Comparison of ENCODE assay signal across 19 cellular contexts in the genomic region with DNA sequence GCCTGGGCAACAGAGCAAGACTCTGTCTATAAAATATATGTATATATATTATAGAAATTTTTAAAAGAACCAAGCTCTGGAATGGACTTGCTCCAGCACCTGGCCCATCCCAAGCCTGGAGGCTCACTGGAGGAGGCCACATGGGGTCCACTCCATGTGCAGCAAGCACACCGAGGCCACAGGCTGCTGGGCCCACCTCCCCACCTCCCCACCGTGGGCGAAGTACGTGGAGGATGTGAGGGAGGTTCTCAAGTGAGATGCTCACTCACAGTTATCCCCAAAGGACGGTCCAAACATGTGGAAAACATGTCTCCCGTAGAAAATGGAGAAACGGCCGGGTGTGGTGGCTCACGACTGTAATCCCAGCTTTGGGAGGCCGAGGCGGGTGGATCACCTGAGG. TPM values are rescaled to one million over a fixed set of nuclear protein-coding genes. Genes with fewer than 3 reads are reported as not detected.
DNase-seq lines count a peak whose midpoint lies in the region; ATAC-seq and TF ChIP-seq lines count a peak whose summit lies in the region.
"Had no signal": no experiment of that assay in that cellular context is flagged by ENCODE, and none has a peak within 500 bp of the region (broad histone marks: within the 10 kb centered on the region; RNA-seq: fewer than 3 reads in every experiment).

No MANE protein-coding gene starts in this region.

- no peaks in the 10 kb centered on the region for H3K23me2 ChIP-seq in H9 (ENCODE audit: insufficient read length, low read depth, low read length, poor library complexity, severe bottlenecking)

- H2AFZ ChIP-seq in Loucy (ENCODE audit: low read length) (no peak overlapping the region), H9 (ENCODE audit: low read length) (no peak overlapping the region)
- H2AFZ ChIP-seq: PC-9 had no signal

- H2BK12ac ChIP-seq in H9 (ENCODE audit: insufficient read length, low read depth, low read length), result no peak overlapping the region

- no peak overlapping the region for H3K4ac ChIP-seq in H9 (ENCODE audit: low read depth, low read length)

- no peak overlapping the region; the same call in 1 of the 2 replicates for H3K14ac ChIP-seq in H9 (ENCODE audit: insufficient read depth, low read length)

- H3K9me3 Mint-ChIP-seq in CD14-positive monocyte, result peaks cover 0 to 4% (median 0%) of the 10 kb centered on the region in 7 donors
- peaks cover 35 to 40% of the 10 kb centered on the region in 2 experiments for H3K9me3 Mint-ChIP-seq in H9
- H3K9me3 Mint-ChIP-seq: activated T-cell treated with anti-CD3 and anti-CD28 coated beads, Interleukin-2, amount 50 U/mL, for 72 hours had no signal

- no peaks in the 10 kb centered on the region for H3K79me1 ChIP-seq in H9 (ENCODE audit: insufficient read depth, low read depth, low read length, poor library complexity, severe bottlenecking)

- H3K27ac Mint-ChIP-seq in CD14-positive monocyte (peak overlapping the region in 5 of 7 donors; percentile 30 to 94 (median 93)), H9 (no peak overlapping the region)
- H3K27ac Mint-ChIP-seq: mesothelial cell of epicardium had no signal

- no peak overlapping the region for H3K23ac ChIP-seq in H9 (ENCODE audit: insufficient read length, low read depth, low read length)

- peaks cover 5 to 17% (median 12%) of the 10 kb centered on the region in 3 donors for H3K27me3 Mint-ChIP-seq in CD14-positive monocyte (ENCODE audit: low read depth in 3 of 3)
- H3K27me3 Mint-ChIP-seq in H9 (ENCODE audit: low read depth), result peaks cover 13% of the 10 kb centered on the region
- H3K27me3 Mint-ChIP-seq: activated CD8-positive, alpha-beta T cell treated with anti-CD3 and anti-CD28 coated beads for 36 hours had no signal

- H3K4me1 ChIP-seq in Loucy (ENCODE audit: insufficient read depth, low read length, poor library complexity, severe bottlenecking) (peaks cover 45% of the 10 kb centered on the region), H9 (ENCODE audit: insufficient read depth, low read length) (peaks cover 5% of the 10 kb centered on the region; the same call in 1 of the 2 replicates), foreskin keratinocyte (peaks cover 4% of the 10 kb centered on the region)
- H3K4me1 ChIP-seq: HAP-1 had no signal

- H3K4me1 Mint-ChIP-seq in CD14-positive monocyte (peaks cover 29% of the 10 kb centered on the region), H9 (peaks cover 55 to 56% of the 10 kb centered on the region in 2 experiments)

- no peak overlapping the region for H2AK5ac ChIP-seq in H9 (ENCODE audit: insufficient read length, low read length)

- no peak overlapping the region for H2BK20ac ChIP-seq in H9 (ENCODE audit: low read depth, low read length, poor library complexity, severe bottlenecking)

- H3K9ac ChIP-seq in Loucy (ENCODE audit: low read depth, low read length, poor library complexity, severe bottlenecking) (peak overlapping the region; percentile 57), H9 (ENCODE audit: extremely low read depth, insufficient read length, low read length) (no peak overlapping the region)

- no peaks in the 10 kb centered on the region for H3K9me2 ChIP-seq in Loucy (replicated peaks; ENCODE audit: low read depth, low read length)

- ATAC-seq in HG03045 (IDR thresholded peaks at IDR 0.05; ENCODE audit: unreplicated experiment) (no peak), foreskin keratinocyte (no peak)

- H3T11ph ChIP-seq in H9 (ENCODE audit: low read length), result no peak overlapping the region

- H3K4me3 Mint-ChIP-seq in CD14-positive monocyte (no peak overlapping the region), H9 (no peak overlapping the region)
- H3K4me3 Mint-ChIP-seq: mesothelial cell of epicardium had no signal

- no peak overlapping the region for H3K4me2 ChIP-seq in Loucy (ENCODE audit: low read depth, low read length, poor library complexity, severe bottlenecking)
- H3K4me2 ChIP-seq in H9 (ENCODE audit: insufficient read depth, insufficient read length, low read length), result no peak overlapping the region
- H3K4me2 ChIP-seq: PC-9 had no signal

- DNase-seq in CD14-positive monocyte (ENCODE audit: low spot score) (no peak), islet precursor cell (peak; percentile 45), H9 (no peak), foreskin keratinocyte (no peak)
- no peak for DNase-seq in stimulated activated CD8-positive, alpha-beta memory T cell treated with anti-CD3 and anti-CD28 coated beads, Interleukin-4, amount 100 ng/mL, for 48 hours
- DNase-seq: dorsolateral prefrontal cortex, NCI-H1417 treated with DMSO at 0.1 percent for 48 hours, NCI-H2171 treated with DMSO at 0.1 percent for 48 hours had no signal

- no peak overlapping the region for H3K4me3 ChIP-seq in Loucy (ENCODE audit: low read length, poor library complexity, severe bottlenecking)
- H3K4me3 ChIP-seq in skin epidermis, result no peak overlapping the region
- H3K4me3 ChIP-seq: HAP-1, PC-9, suprapubic skin had no signal

- peaks cover 2 to 6% of the 10 kb centered on the region in 2 donors for H3K36me3 Mint-ChIP-seq in CD14-positive monocyte
- H3K36me3 Mint-ChIP-seq in H9 (ENCODE audit: insufficient read depth in 1 of 3, low read depth in 3 of 3), result peaks cover 27 to 35% (median 27%) of the 10 kb centered on the region in 3 experiments
- H3K36me3 Mint-ChIP-seq: mesothelial cell of epicardium had no signal

- no peak overlapping the region for H2BK120ac ChIP-seq in H9 (ENCODE audit: low read depth, low read length, poor library complexity, severe bottlenecking)

- H3K27ac ChIP-seq in skin epidermis, result peak overlapping the region in 11 of 21 experiments; percentile 30 to 62 (median 52)
- no peak overlapping the region for H3K27ac ChIP-seq in H9 (ENCODE audit: insufficient read length, low read depth, low read length)
- no peak overlapping the region for H3K27ac ChIP-seq in foreskin keratinocyte
- H3K27ac ChIP-seq: PC-9 had no signal

- no peaks in the 10 kb centered on the region for H3F3A ChIP-seq in Loucy (ENCODE audit: low read depth)

- H4K20me1 ChIP-seq in Loucy (ENCODE audit: insufficient read depth, low read length, poor library complexity, severe bottlenecking), result no peaks in the 10 kb centered on the region
- H4K20me1 ChIP-seq in H9 (ENCODE audit: control insufficient read depth, insufficient read depth, insufficient read length), result no peaks in the 10 kb centered on the region

- no peaks in the 10 kb centered on the region for H3K9me3 ChIP-seq in Loucy (ENCODE audit: insufficient read depth, low read depth, low read length)
- peaks cover 3% of the 10 kb centered on the region for H3K9me3 ChIP-seq in H9 (ENCODE audit: control insufficient read depth, low read depth, low read length)
- H3K9me3 ChIP-seq: esophagus muscularis mucosa, HAP-1, suprapubic skin had no signal

- no peak overlapping the region for H4K8ac ChIP-seq in H9 (replicated peaks; ENCODE audit: insufficient read length, low read depth, low read length)

- H3K79me2 ChIP-seq in Loucy (ENCODE audit: insufficient read depth, low read length), result no peaks in the 10 kb centered on the region
- no peaks in the 10 kb centered on the region for H3K79me2 ChIP-seq in H9 (ENCODE audit: insufficient read depth, low read length)

- no peak overlapping the region for H3K18ac ChIP-seq in H9 (ENCODE audit: insufficient read length, low read depth, low read length)

- no peak overlapping the region for H2BK15ac ChIP-seq in H9 (ENCODE audit: low read depth, low read length)

- TF ChIP-seq CTCF in CD14-positive monocyte (IDR thresholded peaks at IDR 0.05) (no peak), Loucy (conservative IDR thresholded peaks at IDR 0.05; ENCODE audit: low read length) (no peak), H9 (conservative IDR thresholded peaks at IDR 0.05) (no peak), foreskin keratinocyte (conservative IDR thresholded peaks at IDR 0.05) (no peak)

- no peak overlapping the region for H3K56ac ChIP-seq in H9 (ENCODE audit: insufficient read length, low read depth, low read length)

- intact Hi-C loops in CD14-positive monocyte (cut with micrococcal nuclease), result loop anchor here in 1 of 2 donors (10.0 kb wide), 1 partner anchor 60 kb away; no protein-coding TSS in a partner anchor

- H4K5ac ChIP-seq in H9 (ENCODE audit: insufficient read length, low read depth, low read length), result no peak overlapping the region

- H4K91ac ChIP-seq in H9 (ENCODE audit: insufficient read length, low read depth, low read length), result no peak overlapping the region

- H3K36me3 ChIP-seq in Loucy (ENCODE audit: insufficient read depth, low read length), result no peaks in the 10 kb centered on the region
- H3K36me3 ChIP-seq: esophagus muscularis mucosa, HAP-1, suprapubic skin had no signal

- H3K27me3 ChIP-seq in Loucy (ENCODE audit: insufficient read depth, low read length, poor library complexity, severe bottlenecking) (no peaks in the 10 kb centered on the region), H9 (ENCODE audit: insufficient read depth, low read length) (no peaks in the 10 kb centered on the region), foreskin keratinocyte (no peaks in the 10 kb centered on the region)
- H3K27me3 ChIP-seq: dorsolateral prefrontal cortex, esophagus muscularis mucosa, suprapubic skin had no signal

- H2BK5ac ChIP-seq in H9 (ENCODE audit: insufficient read length, low read length), result no peak overlapping the region

- no CpG with 5 or more reads among the region's 11 CpGs for WGBS in H9 (ENCODE audit: extremely low coverage, insufficient read length, low lambda C conversion rate)

RNA-seq across cellular contexts. Expression of gene RAB17, which starts 13.9 kb away (rescaled TPM):
- polyA plus RNA-seq in CD14-positive monocyte (under 1 TPM in 1 of 2 donors, not detected in 1; 0.13 TPM), foreskin keratinocyte (1.2 and 2.1 TPM in 2 replicates)
- total RNA-seq in H9 (2021) (25.9 and 31.9 TPM in 2 replicates), foreskin keratinocyte (0.75 and 1.8 TPM in 2 replicates)

RNA-seq across cellular contexts. Expression of gene LRRFIP1, which starts 23.0 kb away (rescaled TPM):
- 10 to 100 TPM; 67.3 to 98.3 TPM for polyA plus RNA-seq in CD14-positive monocyte
- 37.1 and 38.5 TPM in 2 replicates for total RNA-seq in H9 (2021)
- total RNA-seq in foreskin keratinocyte, result 91.7 and 95.3 TPM in 2 replicates
- polyA plus RNA-seq in foreskin keratinocyte, result 30.1 and 32.3 TPM in 2 replicates

RNA-seq across cellular contexts. Expression of gene PRLH, which starts 38.0 kb away (rescaled TPM):
- polyA plus RNA-seq in CD14-positive monocyte, result not detected
- not detected in 2 replicates for total RNA-seq in H9 (2021)
- not detected in 2 replicates for total RNA-seq in foreskin keratinocyte
- not detected in 2 replicates for polyA plus RNA-seq in foreskin keratinocyte
- total RNA-seq: activated CD8-positive, alpha-beta T cell treated with anti-CD3 and anti-CD28 coated beads for 36 hours; activated T-cell treated with anti-CD3 and anti-CD28 coated beads, Interleukin-2, amount 50 U/mL, for 72 hours; bronchial epithelial cell; dorsolateral prefrontal cortex; esophagus muscularis mucosa; mesothelial cell of epicardium; PC-9; suprapubic skin had no signal

Comparison
In these comparisons a context has a peak if more than half of its experiments do, and no peak if none do; other contexts are left out.
1. H3K27ac Mint-ChIP-seq: peak in CD14-positive monocyte (5 of 7); none in H9 (0 of 3).
2. H3K27ac ChIP-seq: peak in skin epidermis (11 of 21); none in H9 (single experiment) and foreskin keratinocyte (single experiment).